In genomic region chr2:79972661-79973060, GRCh38 we compare ENCODE assay signal across 22 cellular contexts.
"Had no signal": no experiment of that assay in that cellular context is flagged by ENCODE, and none has a peak within 500 bp of the region (broad histone marks: within the 10 kb centered on the region; RNA-seq: fewer than 3 reads in every experiment).

No MANE protein-coding gene starts in this region.

- DNase-seq: activated CD4-positive, alpha-beta memory T cell treated with anti-CD3 and anti-CD28 coated beads, Interleukin-2, amount 10 ng/mL, durations not matched to agents 7 days and 5 days; activated CD4-positive, alpha-beta T cell treated with anti-CD3 and anti-CD28 coated beads for 1 hour; activated CD4-positive, alpha-beta T cell treated with anti-CD3 and anti-CD28 coated beads, Interleukin-2, amount 10 ng/mL, durations not matched to agents 7 days and 5 days; activated T-cell treated with anti-CD3 and anti-CD28 coated beads, Interleukin-2, amount 50 U/mL, for 48 hours; cerebellar nuclear complex; colonic mucosa; effector CD8-positive, alpha-beta T cell; gastrocnemius medialis; glutamatergic neuron; islet precursor cell; left ventricle myocardium inferior; mesendoderm; mucosa of descending colon; right cardiac atrium; stimulated activated CD4-positive, alpha-beta T cell treated with anti-CD3 and anti-CD28 coated beads, Interleukin-15, amount 100 ng/mL, for 24 hours; stimulated activated CD4-positive, alpha-beta T cell treated with anti-CD3 and anti-CD28 coated beads, Interleukin-2, amount 100 ng/mL, for 24 hours; stimulated activated naive B cell treated with anti-CD40 and anti-IgM and Interleukin-4, amounts not matched to agents 10 μg/mL and 1 μg/mL and 100 μg/mL, for 72 hours; stomach; T-cell; tibial artery had no signal

- H3K27ac ChIP-seq: colonic mucosa, epithelial cell of prostate, gastrocnemius medialis, left ventricle myocardium inferior, stomach, suprapubic skin, tibial artery had no signal
